Comparison of ENCODE assay signal across 8 cellular contexts in the genomic region with DNA sequence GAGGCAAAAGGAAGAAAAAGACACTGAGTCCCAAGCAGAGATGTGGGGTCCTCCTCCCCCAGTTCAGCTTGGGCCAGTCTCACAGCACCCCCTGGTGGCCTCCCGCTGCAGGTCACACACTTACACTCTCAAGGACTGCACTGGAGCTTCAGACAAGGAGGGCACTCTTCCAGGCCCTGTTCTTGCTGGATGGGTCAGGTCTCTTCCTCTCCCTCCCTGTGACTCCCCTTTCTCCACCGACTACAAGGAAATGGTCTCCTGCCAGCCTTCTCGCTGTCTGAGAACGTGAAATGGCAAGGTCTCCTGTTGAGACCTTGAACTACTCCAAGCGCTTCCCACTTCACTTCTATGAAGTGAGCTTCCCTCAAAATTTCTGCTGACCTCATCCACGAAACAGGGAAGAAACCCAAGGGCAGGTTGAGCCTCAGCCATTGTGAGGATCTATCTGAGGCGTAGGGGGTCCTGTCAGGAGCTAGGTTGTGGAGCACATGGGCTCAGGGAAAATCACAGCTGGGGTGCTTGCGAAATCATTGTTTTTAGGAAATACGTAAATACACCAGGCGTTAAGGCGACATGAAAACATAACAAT. TPM values are rescaled to one million over a fixed set of nuclear protein-coding genes. Genes with fewer than 3 reads are reported as not detected.
DNase-seq lines count a peak whose midpoint lies in the region; TF ChIP-seq lines count a peak whose summit lies in the region.

No MANE protein-coding gene starts in this region.

- H3K36me3 ChIP-seq in HAP-1 (replicated peaks) (no peaks in the 10 kb centered on the region), PC-9 (ENCODE audit: low read depth) (no peaks in the 10 kb centered on the region), osteoblast (ENCODE audit: insufficient read depth, low read length) (no peaks in the 10 kb centered on the region), tibial artery (no peaks in the 10 kb centered on the region)

- H3K4me1 ChIP-seq in HAP-1 (no peaks in the 10 kb centered on the region), PC-9 (replicated peaks; ENCODE audit: insufficient read depth) (no peaks in the 10 kb centered on the region), osteoblast (ENCODE audit: insufficient read depth, low read length) (no peaks in the 10 kb centered on the region), tibial artery (no peaks in the 10 kb centered on the region)

- H3K9me2 ChIP-seq in PC-9 (ENCODE audit: insufficient read depth) = no peaks in the 10 kb centered on the region

- H3K4me3 ChIP-seq in HAP-1 (no peak overlapping the region), PC-9 (no peak overlapping the region), foreskin fibroblast (ENCODE audit: low read depth in 1 of 2, low read length in 2 of 2) (no peak overlapping the region), osteoblast (ENCODE audit: insufficient read depth, low read length) (no peak overlapping the region), tibial artery (no peak overlapping the region), lower leg skin (ENCODE audit: low read depth, poor library complexity, severe bottlenecking) (no peak overlapping the region)

- H3K4me2 ChIP-seq in PC-9 (no peak overlapping the region), osteoblast (ENCODE audit: insufficient read depth, low read length) (no peak overlapping the region)

- no peak overlapping the region for H3K27ac ChIP-seq in PC-9
- H3K27ac ChIP-seq in osteoblast (ENCODE audit: low read depth, low read length) = no peak overlapping the region
- H3K27ac ChIP-seq in tibial artery = no peak overlapping the region

- no TSS peak for BruUV-seq in PC-9 (replicated peaks; lab: Mats Ljungman, UMichigan)

- no peaks in the 10 kb centered on the region for H3K9me3 Mint-ChIP-seq in activated T-helper 1 cell treated with anti-CD3 and anti-CD28 coated beads, Interleukin-12 subunit alpha, Interleukin-12 subunit beta, Interleukin-2, Interleukin-4 antibody, amounts not matched to agents 30 ng/mL and 10 ng/mL and 1 ng/mL, durations not matched to agents 14 hours and 24 hours and 36 hours

- POLR2A ChIA-PET in PC-9 (lab: Charles Lee; ENCODE audit: unreplicated experiment) = no interaction called here

- in situ Hi-C loops in HAP-1 (cut with MboI; ENCODE audit: low sequenced_read_pairs) = loop anchor here (10.0 kb wide), 1 partner anchor 46 kb away; no protein-coding TSS in a partner anchor

- H3K27ac Mint-ChIP-seq in activated T-helper 1 cell treated with anti-CD3 and anti-CD28 coated beads, Interleukin-12 subunit alpha, Interleukin-12 subunit beta, Interleukin-2, Interleukin-4 antibody, amounts not matched to agents 30 ng/mL and 10 ng/mL and 1 ng/mL, durations not matched to agents 14 hours and 24 hours and 36 hours = no peak overlapping the region

- DNase-seq in AML-193 (lab: John Stamatoyannopoulos, UW) (peak; percentile 23 to 31), HAP-1 (ENCODE audit: low spot score in 2 of 2) (peak; percentile 63 to 84), PC-9 (peak in 1 of 2 experiments; percentile 24), foreskin fibroblast (peak; percentile 24 to 72), osteoblast (ENCODE audit: insufficient read length, low spot score, missing footprints) (no peak), tibial artery (peak in 1 of 2 donors; percentile 40), lower leg skin (ENCODE audit: low spot score in 2 of 2) (no peak)
- peak; percentile 18 for DNase-seq in activated T-helper 1 cell treated with anti-CD3 and anti-CD28 coated beads, Interleukin-12 subunit alpha, Interleukin-12 subunit beta, Interleukin-2, Interleukin-4 antibody, amounts not matched to agents 30 ng/mL and 10 ng/mL and 1 ng/mL, durations not matched to agents 14 hours and 24 hours and 36 hours (ENCODE audit: low spot score)

- H3K79me2 ChIP-seq in PC-9 (ENCODE audit: low read depth) (no peaks in the 10 kb centered on the region), osteoblast (ENCODE audit: insufficient read depth, low read length) (no peaks in the 10 kb centered on the region)

- peak; percentile 90 for TF ChIP-seq CTCF in PC-9 (conservative IDR thresholded peaks at IDR 0.05)
- peak; percentile 85 for TF ChIP-seq CTCF in foreskin fibroblast (IDR thresholded peaks at IDR 0.05; ENCODE audit: low read depth, low read length)
- peak; percentile 91 for TF ChIP-seq CTCF in osteoblast (IDR thresholded peaks at IDR 0.05; ENCODE audit: extremely low read depth, low read depth, low read length)
- peak; percentile 33 to 52 for TF ChIP-seq CTCF in tibial artery (IDR thresholded peaks at IDR 0.05)
- no peak for TF ChIP-seq CTCF in lower leg skin (IDR thresholded peaks at IDR 0.05)

- no peaks in the 10 kb centered on the region for H3K4me1 Mint-ChIP-seq in activated T-helper 1 cell treated with anti-CD3 and anti-CD28 coated beads, Interleukin-12 subunit alpha, Interleukin-12 subunit beta, Interleukin-2, Interleukin-4 antibody, amounts not matched to agents 30 ng/mL and 10 ng/mL and 1 ng/mL, durations not matched to agents 14 hours and 24 hours and 36 hours (ENCODE audit: low read depth)

- H3K9me3 ChIP-seq in HAP-1 (no peaks in the 10 kb centered on the region), PC-9 (ENCODE audit: insufficient read depth, low read depth) (no peaks in the 10 kb centered on the region), osteoblast (ENCODE audit: low read depth, low read length) (no peaks in the 10 kb centered on the region), tibial artery (no peaks in the 10 kb centered on the region)

- no peak overlapping the region for H3K4me3 Mint-ChIP-seq in activated T-helper 1 cell treated with anti-CD3 and anti-CD28 coated beads, Interleukin-12 subunit alpha, Interleukin-12 subunit beta, Interleukin-2, Interleukin-4 antibody, amounts not matched to agents 30 ng/mL and 10 ng/mL and 1 ng/mL, durations not matched to agents 14 hours and 24 hours and 36 hours

- H3K27me3 Mint-ChIP-seq in activated T-helper 1 cell treated with anti-CD3 and anti-CD28 coated beads, Interleukin-12 subunit alpha, Interleukin-12 subunit beta, Interleukin-2, Interleukin-4 antibody, amounts not matched to agents 30 ng/mL and 10 ng/mL and 1 ng/mL, durations not matched to agents 14 hours and 24 hours and 36 hours (ENCODE audit: insufficient read depth) = peaks cover 9% of the 10 kb centered on the region

- H4K20me1 ChIP-seq in PC-9 (ENCODE audit: insufficient read depth) = no peaks in the 10 kb centered on the region
- H4K20me1 ChIP-seq in osteoblast (ENCODE audit: insufficient read depth, low read length) = no peaks in the 10 kb centered on the region

- 51 to 58% methylated on average over 11 of the region's 11 CpGs for WGBS in lower leg skin, 2 donors

- TF ChIP-seq POLR2A in lower leg skin (IDR thresholded peaks at IDR 0.05) = no peak

- intact Hi-C loops in PC-9 (cut with micrococcal nuclease; ENCODE audit: unreplicated experiment) (no loop called here), tibial artery (cut with DNase I; ENCODE audit: low total_unique reads) (no loop called here), lower leg skin (cut with DNase I; ENCODE audit: low total_unique reads) (no loop called here)
- intact Hi-C loops in activated T-helper 1 cell treated with anti-CD3 and anti-CD28 coated beads, Interleukin-12 subunit alpha, Interleukin-12 subunit beta, Interleukin-2, Interleukin-4 antibody, amounts not matched to agents 30 ng/mL and 10 ng/mL and 1 ng/mL, durations not matched to agents 14 hours and 24 hours and 36 hours (cut with micrococcal nuclease) = loop anchor here (1.0 kb wide), 1 partner anchor 50 kb away; no protein-coding TSS in a partner anchor

- no peaks in the 10 kb centered on the region for H3K36me3 Mint-ChIP-seq in activated T-helper 1 cell treated with anti-CD3 and anti-CD28 coated beads, Interleukin-12 subunit alpha, Interleukin-12 subunit beta, Interleukin-2, Interleukin-4 antibody, amounts not matched to agents 30 ng/mL and 10 ng/mL and 1 ng/mL, durations not matched to agents 14 hours and 24 hours and 36 hours (ENCODE audit: low read depth)

- CTCF ChIA-PET in PC-9 (lab: Charles Lee) = no interaction called here

- H2AFZ ChIP-seq in PC-9 (no peak overlapping the region), osteoblast (ENCODE audit: low read length) (no peak overlapping the region)

- no peaks in the 10 kb centered on the region for H3K27me3 ChIP-seq in HAP-1 (ENCODE audit: low read depth)
- H3K27me3 ChIP-seq in PC-9 (ENCODE audit: insufficient read depth, low read depth) = peaks cover 11% of the 10 kb centered on the region; the same call in 1 of the 2 replicates
- no peaks in the 10 kb centered on the region for H3K27me3 ChIP-seq in osteoblast (ENCODE audit: insufficient read depth, low read length)
- no peaks in the 10 kb centered on the region for H3K27me3 ChIP-seq in tibial artery

- no peaks in the 10 kb centered on the region for H3F3A ChIP-seq in PC-9 (ENCODE audit: insufficient read depth, low read depth)

RNA-seq across cellular contexts. Expression of a gene that starts 11.2 kb away (rescaled TPM):
- total RNA-seq in PC-9 (2021) (not detected in 2 replicates), osteoblast (not detected in 2 replicates), lower leg skin (not detected)
- not detected in 2 replicates for total RNA-seq in activated T-helper 1 cell treated with anti-CD3 and anti-CD28 coated beads, Interleukin-12 subunit alpha, Interleukin-12 subunit beta, Interleukin-2, Interleukin-4 antibody, amounts not matched to agents 30 ng/mL and 10 ng/mL and 1 ng/mL, durations not matched to agents 14 hours and 24 hours and 36 hours

RNA-seq across cellular contexts. Expression of a gene that starts 40.8 kb away (rescaled TPM):
- 0.57 and 0.60 TPM in 2 replicates for total RNA-seq in PC-9 (2021)
- 0.34 and 0.65 TPM in 2 replicates for total RNA-seq in activated T-helper 1 cell treated with anti-CD3 and anti-CD28 coated beads, Interleukin-12 subunit alpha, Interleukin-12 subunit beta, Interleukin-2, Interleukin-4 antibody, amounts not matched to agents 30 ng/mL and 10 ng/mL and 1 ng/mL, durations not matched to agents 14 hours and 24 hours and 36 hours
- 0.29 and 0.36 TPM in 2 replicates for total RNA-seq in osteoblast
- under 1 TPM in 1 of 4 donors, not detected in 3; 0.75 TPM for total RNA-seq in lower leg skin

Comparison
In these comparisons a context has a peak if more than half of its experiments do, and no peak if none do; other contexts are left out.
1. DNase-seq: peak in AML-193 (2 of 2), HAP-1 (2 of 2), activated T-helper 1 cell treated with anti-CD3 and anti-CD28 coated beads, Interleukin-12 subunit alpha, Interleukin-12 subunit beta, Interleukin-2, Interleukin-4 antibody, amounts not matched to agents 30 ng/mL and 10 ng/mL and 1 ng/mL, durations not matched to agents 14 hours and 24 hours and 36 hours (single experiment) and foreskin fibroblast (2 of 2); none in osteoblast (single experiment) and lower leg skin (0 of 2).
2. CTCF ChIP-seq: peak in PC-9 (single experiment), foreskin fibroblast (single experiment), osteoblast (single experiment) and tibial artery (2 of 2); none in lower leg skin (0 of 3).